In genomic region chr13:20475927-20476691, GRCh38 we compare ENCODE assay signal across 8 cellular contexts. TPM values are rescaled to one million over a fixed set of nuclear protein-coding genes. Genes with fewer than 3 reads are reported as not detected.
DNase-seq lines count a peak whose midpoint lies in the region; ATAC-seq and TF ChIP-seq lines count a peak whose summit lies in the region.

No MANE protein-coding gene starts in this region.

- ATAC-seq in heart right ventricle (peak in 7 of 8 donors; percentile 25 to 90 (median 53)), HG03354 (IDR thresholded peaks at IDR 0.05; ENCODE audit: poor library complexity, severe bottlenecking, unreplicated experiment) (peak; percentile 87), left lung (no peak)

- H3K9me3 ChIP-seq in heart right ventricle (no peaks in the 10 kb centered on the region), left ventricle myocardium inferior (replicated peaks) (no peaks in the 10 kb centered on the region), left lung (no peaks in the 10 kb centered on the region)

- peaks cover 0 to 10% (median 0%) of the 10 kb centered on the region in 9 donors for H3K36me3 ChIP-seq in heart right ventricle
- peaks cover 5% of the 10 kb centered on the region for H3K36me3 ChIP-seq in left ventricle myocardium inferior
- no peaks in the 10 kb centered on the region for H3K36me3 ChIP-seq in left lung

- intact Hi-C loops in heart right ventricle (cut with DNase I) (no loop called here), left ventricle myocardium inferior (cut with micrococcal nuclease) (no loop called here), left lung (cut with DNase I) (no loop called here)

- H3K4me1 ChIP-seq in heart right ventricle (peaks cover 0 to 13% (median 0%) of the 10 kb centered on the region in 9 donors), left ventricle myocardium inferior (no peaks in the 10 kb centered on the region), left lung (peaks cover 0 to 8% of the 10 kb centered on the region in 2 donors)

- DNase-seq in heart right ventricle: no peak
- no peak for DNase-seq in left ventricle myocardium inferior
- peak; percentile 60 for DNase-seq in activated CD4-positive, alpha-beta T cell treated with anti-CD3 and anti-CD28 coated beads, Interleukin-2, amount 50 U/mL, for 1 hour
- peak; percentile 62 for DNase-seq in iPS-NIHi11 (ENCODE audit: low spot score)
- peak; percentile 36 to 54 for DNase-seq in stimulated activated CD8-positive, alpha-beta memory T cell treated with anti-CD3 and anti-CD28 coated beads, Interleukin-7, amount 100 ng/mL, for 4 hours (ENCODE audit: low read depth in 2 of 2)
- no peak for DNase-seq in NCI-H524 (lab: John Stamatoyannopoulos, UW)
- DNase-seq in left lung: no peak

- TF ChIP-seq CTCF in heart right ventricle (IDR thresholded peaks at IDR 0.05) (no peak), left ventricle myocardium inferior (IDR thresholded peaks at IDR 0.05; ENCODE audit: borderline replicate concordance) (no peak), left lung (IDR thresholded peaks at IDR 0.05) (no peak)

- H3K27me3 ChIP-seq in heart right ventricle (no peaks in the 10 kb centered on the region), left ventricle myocardium inferior (ENCODE audit: low read depth) (no peaks in the 10 kb centered on the region), left lung (no peaks in the 10 kb centered on the region)

- peak overlapping the region in 2 of 10 donors; percentile 4 to 82 for H3K27ac ChIP-seq in heart right ventricle
- H3K27ac ChIP-seq in left ventricle myocardium inferior (replicated peaks): no peak overlapping the region
- H3K27ac ChIP-seq in left lung: peak overlapping the region in 1 of 2 donors; percentile 73

- H3K4me3 ChIP-seq in heart right ventricle (peak overlapping the region in 1 of 10 donors; percentile 26), left ventricle myocardium inferior (no peak overlapping the region), left lung (no peak overlapping the region)

- 71 to 79% methylated on average over 18 of the region's 18 CpGs for WGBS in heart right ventricle, 2 donors

RNA-seq across cellular contexts. Expression of gene CRYL1, which starts 49.5 kb away (rescaled TPM):
- 10 to 100 TPM; 21.3 to 27.3 (median 23.7) TPM for total RNA-seq in heart right ventricle
- 10 to 100 TPM; 10.1 to 16.7 TPM for polyA plus RNA-seq in heart right ventricle
- total RNA-seq in left ventricle myocardium inferior: 20.5 TPM
- 10 to 100 TPM; 15.5 to 31.8 TPM for total RNA-seq in left lung

Comparison
In these comparisons a context has a peak if more than half of its experiments do, and no peak if none do; other contexts are left out.
1. DNase-seq: peak in activated CD4-positive, alpha-beta T cell treated with anti-CD3 and anti-CD28 coated beads, Interleukin-2, amount 50 U/mL, for 1 hour (single experiment), iPS-NIHi11 (single experiment) and stimulated activated CD8-positive, alpha-beta memory T cell treated with anti-CD3 and anti-CD28 coated beads, Interleukin-7, amount 100 ng/mL, for 4 hours (2 of 2); none in heart right ventricle (0 of 2), left ventricle myocardium inferior (single experiment), NCI-H524 (0 of 2) and left lung (0 of 2).